In the genomic region with DNA sequence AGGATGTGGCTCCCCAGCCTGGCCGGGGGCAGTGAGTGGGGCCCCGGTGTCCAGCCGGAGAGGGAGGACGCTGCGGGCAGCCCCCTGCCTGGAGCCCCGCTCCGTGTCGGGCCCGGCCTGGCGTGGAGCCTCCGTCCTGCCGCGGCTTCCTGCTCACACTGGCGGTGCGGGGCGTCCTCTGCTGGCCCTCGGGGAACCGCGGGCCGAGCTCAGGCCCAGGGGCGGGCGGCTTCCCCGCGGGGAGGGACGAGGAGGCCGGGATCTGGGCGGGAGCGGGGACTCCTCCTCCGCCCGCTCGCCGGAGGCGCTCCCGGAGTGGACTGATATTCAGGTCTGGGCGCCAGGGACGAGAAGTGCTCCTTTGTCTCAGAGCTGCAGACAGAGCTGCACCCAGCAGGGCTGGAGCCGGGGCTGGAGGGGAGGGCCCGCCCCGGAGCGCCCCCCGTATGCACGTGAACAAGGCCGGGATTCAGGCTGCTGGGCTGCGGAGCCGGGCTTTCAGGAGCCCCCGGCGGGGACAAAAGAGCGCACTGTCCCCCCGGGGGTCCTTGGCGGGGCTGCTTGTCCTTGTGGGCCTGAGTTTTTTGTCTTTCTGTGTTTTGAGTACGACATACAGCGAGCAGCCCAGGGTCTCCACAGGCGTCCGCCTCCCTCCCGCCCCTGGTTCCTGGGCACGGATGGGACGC, we compare ENCODE assay signal across 8 cellular contexts. TPM values are rescaled to one million over a fixed set of nuclear protein-coding genes. Genes with fewer than 3 reads are reported as not detected.
DNase-seq lines count a peak whose midpoint lies in the region; ATAC-seq, FAIRE-seq and TF ChIP-seq lines count a peak whose summit lies in the region.

No MANE protein-coding gene starts in this region.

- intact Hi-C loops in activated CD4-positive, alpha-beta memory T cell treated with anti-CD3 and anti-CD28 coated beads for 36 hours (cut with micrococcal nuclease), result loop anchor here (2.0 to 10.0 kb wide), 2 partner anchors 114 to 726 kb away; partner anchors contain the start of gene EP400
- intact Hi-C loops in esophagus muscularis mucosa (cut with DNase I), result no loop called here

- H3K27me3 ChIP-seq in BE2C (peaks cover 47% of the 10 kb centered on the region), esophagus muscularis mucosa (peaks cover 3 to 91% (median 40%) of the 10 kb centered on the region in 4 donors), thymus (ENCODE audit: control insufficient read depth, insufficient read depth) (peaks cover 54% of the 10 kb centered on the region)

- no peak for TF ChIP-seq POLR2A in GM12892 (IDR thresholded peaks at IDR 0.05; ENCODE audit: low read depth, low read length)
- no peak for TF ChIP-seq POLR2A in esophagus muscularis mucosa (IDR thresholded peaks at IDR 0.05; ENCODE audit: low read depth)

- H3K4me3 ChIP-seq in BE2C (ENCODE audit: low read depth, low read length), result peak overlapping the region; percentile 58
- peak overlapping the region; percentile 53 to 68 (median 56) for H3K4me3 ChIP-seq in esophagus muscularis mucosa
- peak overlapping the region; percentile 25 for H3K4me3 ChIP-seq in thymus (ENCODE audit: low read length)

- H3K9me3 Mint-ChIP-seq in activated CD4-positive, alpha-beta memory T cell treated with anti-CD3 and anti-CD28 coated beads for 36 hours, result no peaks in the 10 kb centered on the region
- no peaks in the 10 kb centered on the region for H3K9me3 Mint-ChIP-seq in mesothelial cell of epicardium

- DNase-seq in BE2C (peak; percentile 87), GM12892 (ENCODE audit: insufficient read length) (peak; percentile 50), NCI-H1092 treated with DMSO at 0.1 percent for 48 hours (lab: John Stamatoyannopoulos, UW) (peak; percentile 64), esophagus muscularis mucosa (ENCODE audit: extremely low spot score) (peak; percentile 94), mesothelial cell of epicardium (ENCODE audit: low spot score in 2 of 2, unreplicated experiment in 2 of 2) (peak in 1 of 2 experiments; percentile 77)
- DNase-seq in activated CD4-positive, alpha-beta memory T cell treated with anti-CD3 and anti-CD28 coated beads for 36 hours, result peak; percentile 68

- H3K4me1 Mint-ChIP-seq in activated CD4-positive, alpha-beta memory T cell treated with anti-CD3 and anti-CD28 coated beads for 36 hours (ENCODE audit: low read depth), result peaks cover 11% of the 10 kb centered on the region
- H3K4me1 Mint-ChIP-seq in mesothelial cell of epicardium, result peaks cover 9% of the 10 kb centered on the region

- TF ChIP-seq EP300 in esophagus muscularis mucosa (IDR thresholded peaks at IDR 0.05), result no peak

- H3K27ac ChIP-seq in esophagus muscularis mucosa (replicated peaks in 1 of 4) (peak overlapping the region; percentile 55 to 84 (median 72)), thymus (ENCODE audit: low read depth) (peak overlapping the region; percentile 15)

- POLR2A ChIA-PET in activated CD4-positive, alpha-beta memory T cell treated with anti-CD3 and anti-CD28 coated beads for 36 hours (lab: Charles Lee), result no interaction called here

- 0% methylated on average over 1 of the region's 57 CpGs for WGBS in esophagus muscularis mucosa
- WGBS in thymus, result 2% methylated on average over 57 of the region's 57 CpGs

- peaks cover 51% of the 10 kb centered on the region for H3K27me3 Mint-ChIP-seq in activated CD4-positive, alpha-beta memory T cell treated with anti-CD3 and anti-CD28 coated beads for 36 hours
- H3K27me3 Mint-ChIP-seq in mesothelial cell of epicardium (ENCODE audit: low read depth), result peaks cover 58% of the 10 kb centered on the region

- H3K27ac Mint-ChIP-seq in activated CD4-positive, alpha-beta memory T cell treated with anti-CD3 and anti-CD28 coated beads for 36 hours, result no peak overlapping the region
- H3K27ac Mint-ChIP-seq in mesothelial cell of epicardium, result no peak overlapping the region

- no peak for ATAC-seq in HG03457 (IDR thresholded peaks at IDR 0.05; ENCODE audit: unreplicated experiment)

- H3K4me1 ChIP-seq in BE2C (no peaks in the 10 kb centered on the region), esophagus muscularis mucosa (peaks cover 27 to 59% (median 50%) of the 10 kb centered on the region in 4 donors), thymus (ENCODE audit: control insufficient read depth, insufficient read depth, low read length) (no peaks in the 10 kb centered on the region)

- H3K9me3 ChIP-seq in BE2C (no peaks in the 10 kb centered on the region), esophagus muscularis mucosa (no peaks in the 10 kb centered on the region), thymus (ENCODE audit: control insufficient read depth) (no peaks in the 10 kb centered on the region)

- H3K36me3 ChIP-seq in BE2C, result no peaks in the 10 kb centered on the region
- no peaks in the 10 kb centered on the region for H3K36me3 ChIP-seq in esophagus muscularis mucosa
- no peaks in the 10 kb centered on the region for H3K36me3 ChIP-seq in thymus (ENCODE audit: control insufficient read depth, insufficient read depth)

- peak; percentile 48 for TF ChIP-seq CTCF in BE2C (IDR thresholded peaks at IDR 0.05; ENCODE audit: low read depth, low read length)
- peak; percentile 48 to 57 (median 50) for TF ChIP-seq CTCF in esophagus muscularis mucosa (IDR thresholded peaks at IDR 0.05)
- TF ChIP-seq CTCF in mesothelial cell of epicardium (IDR thresholded peaks at IDR 0.05; ENCODE audit: unreplicated experiment), result no peak

- H3K4me3 Mint-ChIP-seq in activated CD4-positive, alpha-beta memory T cell treated with anti-CD3 and anti-CD28 coated beads for 36 hours, result peak overlapping the region; percentile 26
- H3K4me3 Mint-ChIP-seq in mesothelial cell of epicardium, result peak overlapping the region; percentile 68

- CTCF ChIA-PET in activated CD4-positive, alpha-beta memory T cell treated with anti-CD3 and anti-CD28 coated beads for 36 hours (lab: Charles Lee), result interaction anchor here (1.1 to 1.6 kb wide), 4 partner anchors 47 to 725 kb away, joined by 3 to 10 read pairs (median 4); no protein-coding TSS in a partner anchor

- no peak for FAIRE-seq in GM12892 (lab: Jason Lieb, UNC)

- no peaks in the 10 kb centered on the region for H3K36me3 Mint-ChIP-seq in activated CD4-positive, alpha-beta memory T cell treated with anti-CD3 and anti-CD28 coated beads for 36 hours
- no peaks in the 10 kb centered on the region for H3K36me3 Mint-ChIP-seq in mesothelial cell of epicardium

RNA-seq across cellular contexts. Expression of gene MMP17, which starts 2.3 kb away (rescaled TPM):
- 3.2 TPM for polyA plus RNA-seq in BE2C (2012; ENCODE audit: insufficient read depth, insufficient read length, low read depth)
- not detected for polyA plus RNA-seq in GM12892 (2012; ENCODE audit: missing spikeins)
- total RNA-seq in activated CD4-positive, alpha-beta memory T cell treated with anti-CD3 and anti-CD28 coated beads for 36 hours, result under 1 TPM; 0.48 to 0.87 TPM
- total RNA-seq in esophagus muscularis mucosa (1 to 10 TPM; 2.5 to 5.8 (median 5.1) TPM), mesothelial cell of epicardium (1.8 to 2.0 TPM (median 1.9 TPM) in 3 replicates)
- 4.2 TPM for polyA plus RNA-seq in thymus
